In genomic region chr3:132749786-132750185, GRCh38 we compare ENCODE assay signal across 24 cellular contexts.
"Had no signal": no experiment of that assay in that cellular context is flagged by ENCODE, and none has a peak within 500 bp of the region (broad histone marks: within the 10 kb centered on the region; RNA-seq: fewer than 3 reads in every experiment).

No MANE protein-coding gene starts in this region.

- H3K27ac ChIP-seq: cardiac muscle cell, left ventricle myocardium inferior, right atrium auricular region, tibial artery, WERI-Rb-1 had no signal

- H3K4me1 ChIP-seq: left ventricle myocardium inferior, right atrium auricular region, tibial artery had no signal

- H3K27ac Mint-ChIP-seq: activated CD4-positive, alpha-beta T cell treated with anti-CD3 and anti-CD28 coated beads, Interleukin-2, amount 10 ng/mL, durations not matched to agents 7 days and 5 days; activated CD8-positive, alpha-beta memory T cell treated with anti-CD3 and anti-CD28 coated beads, Interleukin-2, amount 10 ng/mL, durations not matched to agents 7 days and 5 days; activated CD8-positive, alpha-beta T cell treated with anti-CD3 and anti-CD28 coated beads for 36 hours; activated naive CD4-positive, alpha-beta T cell treated with anti-CD3 and anti-CD28 coated beads, Interleukin-2, amount 50 U/mL, for 72 hours; activated T-helper 1 cell treated with anti-CD3 and anti-CD28 coated beads, Interleukin-12 subunit alpha, Interleukin-12 subunit beta, Interleukin-2, Interleukin-4 antibody, amounts not matched to agents 30 ng/mL and 10 ng/mL and 1 ng/mL, durations not matched to agents 14 hours and 24 hours and 36 hours; immature natural killer cell; mesothelial cell of epicardium; natural killer cell; progenitor cell of endocrine pancreas; stimulated activated naive CD8-positive, alpha-beta T cell treated with anti-CD3 and anti-CD28 coated beads, Interleukin-15, Interleukin-2, amounts not matched to agents 100 ng/mL and 50 ng/mL, for 24 hours had no signal

- H3K36me3 ChIP-seq: cardiac muscle cell, left ventricle myocardium inferior, right atrium auricular region, tibial artery, WERI-Rb-1 had no signal

- H3K9me3 Mint-ChIP-seq: activated CD4-positive, alpha-beta T cell treated with anti-CD3 and anti-CD28 coated beads, Interleukin-2, amount 10 ng/mL, durations not matched to agents 7 days and 5 days; activated CD8-positive, alpha-beta T cell treated with anti-CD3 and anti-CD28 coated beads for 36 hours; activated naive CD4-positive, alpha-beta T cell treated with anti-CD3 and anti-CD28 coated beads, Interleukin-2, amount 50 U/mL, for 72 hours; activated T-helper 1 cell treated with anti-CD3 and anti-CD28 coated beads, Interleukin-12 subunit alpha, Interleukin-12 subunit beta, Interleukin-2, Interleukin-4 antibody, amounts not matched to agents 30 ng/mL and 10 ng/mL and 1 ng/mL, durations not matched to agents 14 hours and 24 hours and 36 hours; immature natural killer cell; mesothelial cell of epicardium; natural killer cell; stimulated activated naive CD8-positive, alpha-beta T cell treated with anti-CD3 and anti-CD28 coated beads, Interleukin-15, Interleukin-2, amounts not matched to agents 100 ng/mL and 50 ng/mL, for 24 hours had no signal

- H3K4me1 Mint-ChIP-seq: activated CD4-positive, alpha-beta T cell treated with anti-CD3 and anti-CD28 coated beads, Interleukin-2, amount 10 ng/mL, durations not matched to agents 7 days and 5 days; activated CD8-positive, alpha-beta memory T cell treated with anti-CD3 and anti-CD28 coated beads, Interleukin-2, amount 10 ng/mL, durations not matched to agents 7 days and 5 days; immature natural killer cell; natural killer cell had no signal

- H3K27me3 ChIP-seq: right atrium auricular region, tibial artery had no signal

- H3K4me3 ChIP-seq: cardiac muscle cell, left ventricle myocardium inferior, right atrium auricular region, tibial artery had no signal

- ATAC-seq: activated CD8-positive, alpha-beta memory T cell treated with anti-CD3 and anti-CD28 coated beads, Interleukin-2, amount 10 ng/mL, durations not matched to agents 7 days and 5 days; activated CD8-positive, alpha-beta T cell treated with anti-CD3 and anti-CD28 coated beads for 36 hours; activated naive CD4-positive, alpha-beta T cell treated with anti-CD3 and anti-CD28 coated beads, Interleukin-2, amount 50 U/mL, for 72 hours; natural killer cell had no signal

- H3K36me3 Mint-ChIP-seq: activated CD8-positive, alpha-beta memory T cell treated with anti-CD3 and anti-CD28 coated beads, Interleukin-2, amount 10 ng/mL, durations not matched to agents 7 days and 5 days; activated naive CD4-positive, alpha-beta T cell treated with anti-CD3 and anti-CD28 coated beads, Interleukin-2, amount 50 U/mL, for 72 hours; immature natural killer cell; mesothelial cell of epicardium; natural killer cell had no signal

- H3K27me3 Mint-ChIP-seq: progenitor cell of endocrine pancreas had no signal

- DNase-seq: activated CD4-positive, alpha-beta T cell treated with anti-CD3 and anti-CD28 coated beads, Interleukin-2, amount 10 ng/mL, durations not matched to agents 7 days and 5 days; activated CD4-positive, CD25-positive, alpha-beta regulatory T cell treated with anti-CD3 and anti-CD28 coated beads, Interleukin-2, amount 50 U/mL, for 72 hours; activated CD8-positive, alpha-beta memory T cell treated with anti-CD3 and anti-CD28 coated beads, Interleukin-2, amount 10 ng/mL, durations not matched to agents 7 days and 5 days; activated CD8-positive, alpha-beta T cell treated with anti-CD3 and anti-CD28 coated beads for 36 hours; activated T-cell treated with anti-CD3 and anti-CD28 coated beads for 4 hours; amniotic stem cell; dermis blood vessel endothelial cell; effector memory CD4-positive, alpha-beta T cell; immature natural killer cell; left ventricle myocardium inferior; mammary epithelial cell; natural killer cell; SK-N-SH; stimulated activated CD4-positive, alpha-beta T cell treated with anti-CD3 and anti-CD28 coated beads, Interleukin-12 subunit alpha, Interleukin-12 subunit beta, amount 100 ng/mL, for 4 hours; stimulated activated CD4-positive, alpha-beta T cell treated with anti-CD3 and anti-CD28 coated beads, Interleukin-4, amount 100 ng/mL, for 4 hours; tibial artery; WERI-Rb-1 had no signal

- H3K4me3 Mint-ChIP-seq: activated CD4-positive, alpha-beta T cell treated with anti-CD3 and anti-CD28 coated beads, Interleukin-2, amount 10 ng/mL, durations not matched to agents 7 days and 5 days; activated CD8-positive, alpha-beta memory T cell treated with anti-CD3 and anti-CD28 coated beads, Interleukin-2, amount 10 ng/mL, durations not matched to agents 7 days and 5 days; activated CD8-positive, alpha-beta T cell treated with anti-CD3 and anti-CD28 coated beads for 36 hours; activated T-helper 1 cell treated with anti-CD3 and anti-CD28 coated beads, Interleukin-12 subunit alpha, Interleukin-12 subunit beta, Interleukin-2, Interleukin-4 antibody, amounts not matched to agents 30 ng/mL and 10 ng/mL and 1 ng/mL, durations not matched to agents 14 hours and 24 hours and 36 hours; immature natural killer cell; mesothelial cell of epicardium; natural killer cell; stimulated activated naive CD8-positive, alpha-beta T cell treated with anti-CD3 and anti-CD28 coated beads, Interleukin-15, Interleukin-2, amounts not matched to agents 100 ng/mL and 50 ng/mL, for 24 hours had no signal

- H3K9ac ChIP-seq: SK-N-SH had no signal

- H3K9me3 ChIP-seq: left ventricle myocardium inferior, right atrium auricular region, SK-N-SH, tibial artery had no signal

- H3K4me2 ChIP-seq: SK-N-SH had no signal
